ENCODE assay signal across 8 cellular contexts in genomic region chr19:38899447-38900219, GRCh38. TPM values are rescaled to one million over a fixed set of nuclear protein-coding genes. Genes with fewer than 3 reads are reported as not detected.
DNase-seq lines count a peak whose midpoint lies in the region; ATAC-seq and TF ChIP-seq lines count a peak whose summit lies in the region.

NFKBIB (plus strand) TSS chr19:38899969; CDS start chr19:38900033, 64 bp downstream.
SIRT2 (minus strand) TSS chr19:38899618; CDS start chr19:38899521, 97 bp downstream.

- H3K27ac ChIP-seq in CD8-positive, alpha-beta memory T cell (ENCODE audit: low read depth, low read length), result peak within 1 kb of the TSS; percentile 97
- H3K27ac ChIP-seq in lung (ENCODE audit: low read depth in 1 of 2, low read length in 1 of 2), result peak within 1 kb of the TSS; percentile 95 to 97

- H3K9me3 ChIP-seq in CD8-positive, alpha-beta memory T cell (ENCODE audit: low read length), result no peaks in the 10 kb centered on the region
- H3K9me3 ChIP-seq in lung (ENCODE audit: control insufficient read depth in 2 of 2, insufficient read depth in 1 of 2, low read length in 1 of 2), result no peaks in the 10 kb centered on the region

- TF ChIP-seq CTCF in lung (IDR thresholded peaks at IDR 0.05; ENCODE audit: control extremely low read depth, extremely low read depth), result no peak

- peak within 1 kb of the TSS; percentile 89 to 96 (median 94) for H3K4me3 Mint-ChIP-seq in CD8-positive, alpha-beta memory T cell

- H3K27me3 ChIP-seq in CD8-positive, alpha-beta memory T cell (ENCODE audit: insufficient read depth, low read length, poor library complexity, severe bottlenecking), result no peaks in the 10 kb centered on the region
- no peaks in the 10 kb centered on the region for H3K27me3 ChIP-seq in lung (ENCODE audit: control insufficient read depth, insufficient read depth)

- DNase-seq in CD8-positive, alpha-beta memory T cell, result peak; percentile 98 to 100 (median 99)
- DNase-seq in HS-5 (ENCODE audit: low read depth) (peak; percentile 98), lung (ENCODE audit: low spot score) (peak; percentile 100)
- DNase-seq in NK-92 treated with Interleukin-12 subunit alpha and Interleukin-12 subunit beta, amount 100 ng/mL, for 24 hours (lab: John Stamatoyannopoulos, UW), result peak; percentile 100
- DNase-seq in activated CD8-positive, alpha-beta memory T cell treated with anti-CD3 and anti-CD28 coated beads for 24 hours, result peak; percentile 97
- DNase-seq in effector CD8-positive, alpha-beta T cell (lab: John Stamatoyannopoulos, UW), result peak; percentile 99
- DNase-seq in stimulated activated CD4-positive, alpha-beta T cell treated with anti-CD3 and anti-CD28 coated beads, TNF-alpha, amount 100 ng/mL, for 4 hours (ENCODE audit: low read depth in 3 of 3), result peak; percentile 91 to 99 (median 98)

- H3K36me3 Mint-ChIP-seq in CD8-positive, alpha-beta memory T cell, result peaks cover 8 to 33% (median 9%) of the 10 kb centered on the region in 3 donors

- 0% methylated on average over 62 to 65 of the region's 65 CpGs for WGBS in lung, 2 donors

- H3K4me1 Mint-ChIP-seq in CD8-positive, alpha-beta memory T cell, result peaks cover 50 to 66% (median 63%) of the 10 kb centered on the region in 3 donors

- peaks cover 0 to 2% of the 10 kb centered on the region in 2 donors for H3K27me3 Mint-ChIP-seq in CD8-positive, alpha-beta memory T cell

- ATAC-seq in GM19468 (IDR thresholded peaks at IDR 0.05; ENCODE audit: extremely low read depth, unreplicated experiment) (peak; percentile 89), lung (ENCODE audit: insufficient read depth, low FRiP score) (peak; percentile 97)

- peaks cover 24% of the 10 kb centered on the region for H3K4me1 ChIP-seq in CD8-positive, alpha-beta memory T cell (ENCODE audit: insufficient read depth, low read length)
- peaks cover 0 to 16% of the 10 kb centered on the region in 2 donors for H3K4me1 ChIP-seq in lung (ENCODE audit: control insufficient read depth in 2 of 2, insufficient read depth in 2 of 2, low read length in 2 of 2)

- POLR2A ChIA-PET in CD8-positive, alpha-beta memory T cell (lab: Charles Lee), result interaction anchor here (0.6 to 1.4 kb wide), 5 partner anchors 21 to 266 kb away, joined by 3 to 7 read pairs (median 5); partner anchors contain the start of genes MRPS12 and SARS2

- H3K36me3 ChIP-seq in CD8-positive, alpha-beta memory T cell (ENCODE audit: insufficient read depth, low read length), result no peaks in the 10 kb centered on the region
- peaks cover 0 to 5% of the 10 kb centered on the region in 2 donors for H3K36me3 ChIP-seq in lung (ENCODE audit: control insufficient read depth in 2 of 2, insufficient read depth in 2 of 2, low read length in 2 of 2)

- CTCF ChIA-PET in CD8-positive, alpha-beta memory T cell (lab: Charles Lee), result interaction anchor here (0.8 to 1.8 kb wide), 5 partner anchors 29 to 165 kb away, joined by 3 to 8 read pairs (median 4); partner anchors contain the start of genes MRPS12 and SARS2

- H3K9me3 Mint-ChIP-seq in CD8-positive, alpha-beta memory T cell, result peaks cover 0 to 2% (median 0%) of the 10 kb centered on the region in 5 donors

- peak within 1 kb of the TSS; percentile 92 to 100 (median 98) for H3K27ac Mint-ChIP-seq in CD8-positive, alpha-beta memory T cell

- peak within 1 kb of the TSS; percentile 88 for H3K4me3 ChIP-seq in CD8-positive, alpha-beta memory T cell (ENCODE audit: low read length)
- peak within 1 kb of the TSS; percentile 93 for H3K4me3 ChIP-seq in lung

RNA-seq across cellular contexts. Expression of gene NFKBIB, which starts in this region (rescaled TPM):
- total RNA-seq in CD8-positive, alpha-beta memory T cell, result 100 to 1,000 TPM; 107 to 116 TPM
- 15.6 TPM for polyA plus RNA-seq in CD8-positive, alpha-beta memory T cell
- total RNA-seq in lung, result 10 to 100 TPM; 12.8 to 37.3 TPM
- polyA plus RNA-seq in lung, result 10 to 100 TPM; 60.2 to 60.8 TPM

RNA-seq across cellular contexts. Expression of gene SIRT2, which starts in this region (rescaled TPM):
- 10 to 100 TPM; 33.6 to 36.5 TPM for total RNA-seq in CD8-positive, alpha-beta memory T cell
- polyA plus RNA-seq in CD8-positive, alpha-beta memory T cell, result 51.2 TPM
- total RNA-seq in lung, result 10 to 100 TPM; 50.4 to 54.8 TPM
- polyA plus RNA-seq in lung, result 10 to 100 TPM; 35.5 to 46.7 TPM

Comparison
In these comparisons a context has a peak if more than half of its experiments do, and no peak if none do; other contexts are left out.
1. Peak in every context shown above with its lines: DNase-seq, ATAC-seq, H3K4me3 ChIP-seq and H3K27ac ChIP-seq.